ENCODE assay signal across 27 cellular contexts in genomic region chr21:36170823-36171222, GRCh38.
"Had no signal": no experiment of that assay in that cellular context is flagged by ENCODE, and none has a peak within 500 bp of the region (broad histone marks: within the 10 kb centered on the region; RNA-seq: fewer than 3 reads in every experiment).

No MANE protein-coding gene starts in this region.

- H3K9me3 ChIP-seq: SJCRH30, SK-N-SH had no signal

- H3K4me3 Mint-ChIP-seq: activated CD8-positive, alpha-beta memory T cell treated with anti-CD3 and anti-CD28 coated beads, Interleukin-2, amount 10 ng/mL, durations not matched to agents 7 days and 5 days; activated naive CD8-positive, alpha-beta T cell treated with anti-CD3 and anti-CD28 coated beads, Interleukin-2, amount 50 U/mL, for 24 hours; activated T-cell treated with anti-CD3 and anti-CD28 coated beads, Interleukin-2, amount 50 U/mL, for 24 hours; activated T-helper 1 cell treated with anti-CD3 and anti-CD28 coated beads, Interleukin-12 subunit alpha, Interleukin-12 subunit beta, Interleukin-2, Interleukin-4 antibody, amounts not matched to agents 30 ng/mL and 10 ng/mL and 1 ng/mL, durations not matched to agents 14 hours and 24 hours and 36 hours had no signal

- H3K9ac ChIP-seq: KMS-11, SK-N-SH had no signal

- ATAC-seq: activated CD4-positive, CD25-positive, alpha-beta regulatory T cell treated with anti-CD3 and anti-CD28 coated beads, Interleukin-2, amount 50 U/mL, for 24 hours; activated CD8-positive, alpha-beta memory T cell treated with anti-CD3 and anti-CD28 coated beads, Interleukin-2, amount 10 ng/mL, durations not matched to agents 7 days and 5 days; activated naive CD4-positive, alpha-beta T cell treated with anti-CD3 and anti-CD28 coated beads, Interleukin-2, amount 50 U/mL, for 72 hours; activated naive CD8-positive, alpha-beta T cell treated with anti-CD3 and anti-CD28 coated beads, Interleukin-2, amount 50 U/mL, for 24 hours; Panc1 had no signal

- H3K4me1 ChIP-seq: SJCRH30 had no signal

- H3K4me3 ChIP-seq: SJCRH30 had no signal

- H3K27me3 ChIP-seq: SJCRH30 had no signal

- H3K4me1 Mint-ChIP-seq: brain had no signal

- H3K27ac Mint-ChIP-seq: activated CD8-positive, alpha-beta memory T cell treated with anti-CD3 and anti-CD28 coated beads, Interleukin-2, amount 10 ng/mL, durations not matched to agents 7 days and 5 days; activated naive CD4-positive, alpha-beta T cell treated with anti-CD3 and anti-CD28 coated beads, Interleukin-2, amount 50 U/mL, for 72 hours; activated naive CD8-positive, alpha-beta T cell treated with anti-CD3 and anti-CD28 coated beads, Interleukin-2, amount 50 U/mL, for 24 hours; activated T-cell treated with anti-CD3 and anti-CD28 coated beads, Interleukin-2, amount 50 U/mL, for 24 hours; activated T-helper 1 cell treated with anti-CD3 and anti-CD28 coated beads, Interleukin-12 subunit alpha, Interleukin-12 subunit beta, Interleukin-2, Interleukin-4 antibody, amounts not matched to agents 30 ng/mL and 10 ng/mL and 1 ng/mL, durations not matched to agents 14 hours and 24 hours and 36 hours had no signal

- H3K27me3 Mint-ChIP-seq: activated CD8-positive, alpha-beta memory T cell treated with anti-CD3 and anti-CD28 coated beads, Interleukin-2, amount 10 ng/mL, durations not matched to agents 7 days and 5 days; activated naive CD8-positive, alpha-beta T cell treated with anti-CD3 and anti-CD28 coated beads, Interleukin-2, amount 50 U/mL, for 24 hours; activated T-cell treated with anti-CD3 and anti-CD28 coated beads, Interleukin-2, amount 50 U/mL, for 24 hours; brain had no signal

- H3K9me3 Mint-ChIP-seq: activated naive CD4-positive, alpha-beta T cell treated with anti-CD3 and anti-CD28 coated beads, Interleukin-2, amount 50 U/mL, for 72 hours; activated naive CD8-positive, alpha-beta T cell treated with anti-CD3 and anti-CD28 coated beads, Interleukin-2, amount 50 U/mL, for 24 hours; activated T-cell treated with anti-CD3 and anti-CD28 coated beads, Interleukin-2, amount 50 U/mL, for 24 hours; activated T-helper 1 cell treated with anti-CD3 and anti-CD28 coated beads, Interleukin-12 subunit alpha, Interleukin-12 subunit beta, Interleukin-2, Interleukin-4 antibody, amounts not matched to agents 30 ng/mL and 10 ng/mL and 1 ng/mL, durations not matched to agents 14 hours and 24 hours and 36 hours; brain had no signal

- DNase-seq: activated CD4-positive, alpha-beta T cell treated with anti-CD3 and anti-CD28 coated beads for 48 hours; activated CD4-positive, alpha-beta T cell treated with anti-CD3 and anti-CD28 coated beads, Interleukin-2, amount 50 U/mL, for 48 hours; activated CD8-positive, alpha-beta memory T cell treated with anti-CD3 and anti-CD28 coated beads, Interleukin-2, amount 10 ng/mL, durations not matched to agents 7 days and 5 days; activated effector memory CD4-positive, alpha-beta T cell treated with anti-CD3 and anti-CD28 coated beads, Interleukin-2, amount 50 U/mL, for 16 hours; activated naive CD4-positive, alpha-beta T cell treated with Interleukin-2 at 50 U/mL for 16 hours; activated naive CD8-positive, alpha-beta T cell treated with anti-CD3 and anti-CD28 coated beads, Interleukin-2, amount 50 U/mL, for 24 hours; activated T-cell treated with anti-CD3 and anti-CD28 coated beads, Interleukin-2, amount 50 U/mL, for 24 hours; amniotic stem cell; NCI-H1092 treated with DMSO at 0.1 percent for 48 hours; NCI-H1417 treated with DMSO at 0.1 percent for 48 hours; NCI-H1694; NCI-H2029 treated with DMSO at 0.1 percent for 48 hours; NCI-H345; NCI-H510A; NCI-H526 treated with DMSO at 0.1 percent for 48 hours; NK-92 treated with Interleukin-12 subunit alpha and Interleukin-12 subunit beta, amount 100 ng/mL, for 24 hours; OCI-M1; RPMI8226; SJCRH30; SK-N-SH; T-helper 1 cell had no signal

- H3K27ac ChIP-seq: KMS-11, SJCRH30 had no signal

- H3K36me3 ChIP-seq: SJCRH30 had no signal

- H3K4me2 ChIP-seq: KMS-11, SK-N-SH had no signal
